In the genomic region with DNA sequence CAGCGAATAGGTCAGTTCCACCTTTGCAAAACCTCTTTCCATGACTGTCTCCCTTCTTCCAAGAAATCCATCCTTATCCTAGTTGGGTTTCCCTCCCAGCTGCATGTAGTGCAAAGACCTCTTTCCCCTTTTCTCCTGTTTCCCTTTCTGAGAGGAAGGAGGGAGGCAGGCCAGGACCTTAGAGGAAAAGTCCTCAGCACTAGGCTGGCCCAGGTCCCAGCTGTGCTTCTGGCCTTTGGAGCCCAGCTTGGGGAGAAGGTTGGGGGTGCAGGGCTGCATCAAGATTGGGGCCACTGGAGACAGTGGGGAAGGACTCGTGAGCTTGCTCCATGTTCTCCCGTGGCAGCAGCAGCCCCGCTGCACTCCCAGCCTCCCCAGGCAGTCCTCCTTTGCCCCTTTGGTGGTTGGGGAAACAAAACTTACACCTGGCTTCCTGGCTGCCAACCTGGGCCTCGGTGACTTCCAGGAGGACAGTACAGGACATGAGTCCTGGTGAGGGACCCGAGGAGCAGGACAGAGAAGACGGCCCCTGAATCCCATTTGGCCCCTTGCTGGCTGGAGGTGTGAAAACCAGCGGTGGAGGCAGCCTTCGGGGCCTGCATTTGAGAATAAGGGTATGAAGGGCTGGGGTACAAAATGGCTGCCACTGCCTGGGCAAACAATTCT, we compare ENCODE assay signal across 1 cellular context.
TF ChIP-seq lines count a peak whose summit lies in the region.

No MANE protein-coding gene starts in this region.

TF ChIP-seq in HepG2, 621 proteins besides CTCF, POLR2A, EP300 and RAD21 (continued from another document and continues in another):
- TF ChIP-seq, protein P1, sequence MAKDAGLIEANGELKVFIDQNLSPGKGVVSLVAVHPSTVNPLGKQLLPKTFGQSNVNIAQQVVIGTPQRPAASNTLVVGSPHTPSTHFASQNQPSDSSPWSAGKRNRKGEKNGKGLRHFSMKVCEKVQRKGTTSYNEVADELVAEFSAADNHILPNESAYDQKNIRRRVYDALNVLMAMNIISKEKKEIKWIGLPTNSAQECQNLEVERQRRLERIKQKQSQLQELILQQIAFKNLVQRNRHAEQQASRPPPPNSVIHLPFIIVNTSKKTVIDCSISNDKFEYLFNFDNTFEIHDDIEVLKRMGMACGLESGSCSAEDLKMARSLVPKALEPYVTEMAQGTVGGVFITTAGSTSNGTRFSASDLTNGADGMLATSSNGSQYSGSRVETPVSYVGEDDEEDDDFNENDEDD (CRISPR knock-in tag; IDR thresholded peaks at IDR 0.05; ENCODE audit: borderline replicate concordance): no peak
- TF ChIP-seq, protein P2, sequence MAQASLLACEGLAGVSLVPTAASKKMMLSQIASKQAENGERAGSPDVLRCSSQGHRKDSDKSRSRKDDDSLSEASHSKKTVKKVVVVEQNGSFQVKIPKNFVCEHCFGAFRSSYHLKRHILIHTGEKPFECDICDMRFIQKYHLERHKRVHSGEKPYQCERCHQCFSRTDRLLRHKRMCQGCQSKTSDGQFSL (CRISPR knock-in tag; IDR thresholded peaks at IDR 0.05): no peak; the same call in 1 of the 2 replicates
- TF ChIP-seq, protein P3, sequence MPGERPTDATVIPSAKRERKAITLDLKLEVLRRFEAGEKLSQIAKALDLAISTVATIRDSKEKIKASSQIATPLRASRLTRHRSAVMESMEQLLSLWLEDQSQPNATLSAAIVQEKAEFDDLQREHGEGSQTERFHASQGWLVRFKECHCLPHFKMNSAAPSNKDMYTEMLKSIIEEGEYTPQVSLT (CRISPR knock-in tag; IDR thresholded peaks at IDR 0.05; ENCODE audit: borderline replicate concordance, low read depth): no peak
- no peak for TF ChIP-seq ZNF34 (CRISPR knock-in tag; IDR thresholded peaks at IDR 0.05; ENCODE audit: borderline replicate concordance)
- TF ChIP-seq, protein P4, sequence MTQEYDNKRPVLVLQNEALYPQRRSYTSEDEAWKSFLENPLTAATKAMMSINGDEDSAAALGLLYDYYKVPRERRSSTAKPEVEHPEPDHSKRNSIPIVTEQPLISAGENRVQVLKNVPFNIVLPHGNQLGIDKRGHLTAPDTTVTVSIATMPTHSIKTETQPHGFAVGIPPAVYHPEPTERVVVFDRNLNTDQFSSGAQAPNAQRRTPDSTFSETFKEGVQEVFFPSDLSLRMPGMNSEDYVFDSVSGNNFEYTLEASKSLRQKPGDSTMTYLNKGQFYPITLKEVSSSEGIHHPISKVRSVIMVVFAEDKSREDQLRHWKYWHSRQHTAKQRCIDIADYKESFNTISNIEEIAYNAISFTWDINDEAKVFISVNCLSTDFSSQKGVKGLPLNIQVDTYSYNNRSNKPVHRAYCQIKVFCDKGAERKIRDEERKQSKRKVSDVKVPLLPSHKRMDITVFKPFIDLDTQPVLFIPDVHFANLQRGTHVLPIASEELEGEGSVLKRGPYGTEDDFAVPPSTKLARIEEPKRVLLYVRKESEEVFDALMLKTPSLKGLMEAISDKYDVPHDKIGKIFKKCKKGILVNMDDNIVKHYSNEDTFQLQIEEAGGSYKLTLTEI (CRISPR knock-in tag; conservative IDR thresholded peaks at IDR 0.05): no peak
- TF ChIP-seq, protein P5, sequence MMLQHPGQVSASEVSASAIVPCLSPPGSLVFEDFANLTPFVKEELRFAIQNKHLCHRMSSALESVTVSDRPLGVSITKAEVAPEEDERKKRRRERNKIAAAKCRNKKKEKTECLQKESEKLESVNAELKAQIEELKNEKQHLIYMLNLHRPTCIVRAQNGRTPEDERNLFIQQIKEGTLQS (CRISPR knock-in tag; IDR thresholded peaks at IDR 0.05): no peak; the same call in 1 of the 2 replicates
- TF ChIP-seq ZNF441 (CRISPR knock-in tag; IDR thresholded peaks at IDR 0.05; ENCODE audit: borderline replicate concordance): no peak; the same call in 1 of the 2 replicates
- no peak for TF ChIP-seq RAD51 (IDR thresholded peaks at IDR 0.05; ENCODE audit: borderline replicate concordance)
- TF ChIP-seq ZMYM3 (CRISPR knock-in tag; IDR thresholded peaks at IDR 0.05): no peak
- no peak for TF ChIP-seq ZNF296 (CRISPR knock-in tag; conservative IDR thresholded peaks at IDR 0.05)
- TF ChIP-seq ELF3 (CRISPR knock-in tag; IDR thresholded peaks at IDR 0.05): no peak
- peak; percentile 96 for TF ChIP-seq CC2D1A (CRISPR knock-in tag; IDR thresholded peaks at IDR 0.05)
- no peak for TF ChIP-seq ZNF777 (CRISPR knock-in tag; IDR thresholded peaks at IDR 0.05)
- no peak for TF ChIP-seq IRF2 (CRISPR knock-in tag; IDR thresholded peaks at IDR 0.05)
- TF ChIP-seq MBD4 (IDR thresholded peaks at IDR 0.05; ENCODE audit: borderline replicate concordance, low read length): no peak
- TF ChIP-seq, protein P6, sequence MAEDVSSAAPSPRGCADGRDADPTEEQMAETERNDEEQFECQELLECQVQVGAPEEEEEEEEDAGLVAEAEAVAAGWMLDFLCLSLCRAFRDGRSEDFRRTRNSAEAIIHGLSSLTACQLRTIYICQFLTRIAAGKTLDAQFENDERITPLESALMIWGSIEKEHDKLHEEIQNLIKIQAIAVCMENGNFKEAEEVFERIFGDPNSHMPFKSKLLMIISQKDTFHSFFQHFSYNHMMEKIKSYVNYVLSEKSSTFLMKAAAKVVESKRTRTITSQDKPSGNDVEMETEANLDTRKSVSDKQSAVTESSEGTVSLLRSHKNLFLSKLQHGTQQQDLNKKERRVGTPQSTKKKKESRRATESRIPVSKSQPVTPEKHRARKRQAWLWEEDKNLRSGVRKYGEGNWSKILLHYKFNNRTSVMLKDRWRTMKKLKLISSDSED (CRISPR knock-in tag; IDR thresholded peaks at IDR 0.05): no peak
- TF ChIP-seq ZNF570 (CRISPR knock-in tag; IDR thresholded peaks at IDR 0.05; ENCODE audit: borderline replicate concordance): no peak
- TF ChIP-seq ZNF7 (CRISPR knock-in tag; IDR thresholded peaks at IDR 0.05): no peak
- no peak for TF ChIP-seq ZSCAN21 (CRISPR knock-in tag; IDR thresholded peaks at IDR 0.05; ENCODE audit: borderline replicate concordance)
- TF ChIP-seq ZNF773 (CRISPR knock-in tag; IDR thresholded peaks at IDR 0.05; ENCODE audit: borderline replicate concordance): no peak
- no peak for TF ChIP-seq GABPB1 (CRISPR knock-in tag; IDR thresholded peaks at IDR 0.05)
- TF ChIP-seq, protein P7, sequence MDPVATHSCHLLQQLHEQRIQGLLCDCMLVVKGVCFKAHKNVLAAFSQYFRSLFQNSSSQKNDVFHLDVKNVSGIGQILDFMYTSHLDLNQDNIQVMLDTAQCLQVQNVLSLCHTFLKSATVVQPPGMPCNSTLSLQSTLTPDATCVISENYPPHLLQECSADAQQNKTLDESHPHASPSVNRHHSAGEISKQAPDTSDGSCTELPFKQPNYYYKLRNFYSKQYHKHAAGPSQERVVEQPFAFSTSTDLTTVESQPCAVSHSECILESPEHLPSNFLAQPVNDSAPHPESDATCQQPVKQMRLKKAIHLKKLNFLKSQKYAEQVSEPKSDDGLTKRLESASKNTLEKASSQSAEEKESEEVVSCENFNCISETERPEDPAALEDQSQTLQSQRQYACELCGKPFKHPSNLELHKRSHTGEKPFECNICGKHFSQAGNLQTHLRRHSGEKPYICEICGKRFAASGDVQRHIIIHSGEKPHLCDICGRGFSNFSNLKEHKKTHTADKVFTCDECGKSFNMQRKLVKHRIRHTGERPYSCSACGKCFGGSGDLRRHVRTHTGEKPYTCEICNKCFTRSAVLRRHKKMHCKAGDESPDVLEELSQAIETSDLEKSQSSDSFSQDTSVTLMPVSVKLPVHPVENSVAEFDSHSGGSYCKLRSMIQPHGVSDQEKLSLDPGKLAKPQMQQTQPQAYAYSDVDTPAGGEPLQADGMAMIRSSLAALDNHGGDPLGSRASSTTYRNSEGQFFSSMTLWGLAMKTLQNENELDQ (CRISPR knock-in tag; IDR thresholded peaks at IDR 0.05; ENCODE audit: borderline replicate concordance): no peak
- TF ChIP-seq, protein P8, sequence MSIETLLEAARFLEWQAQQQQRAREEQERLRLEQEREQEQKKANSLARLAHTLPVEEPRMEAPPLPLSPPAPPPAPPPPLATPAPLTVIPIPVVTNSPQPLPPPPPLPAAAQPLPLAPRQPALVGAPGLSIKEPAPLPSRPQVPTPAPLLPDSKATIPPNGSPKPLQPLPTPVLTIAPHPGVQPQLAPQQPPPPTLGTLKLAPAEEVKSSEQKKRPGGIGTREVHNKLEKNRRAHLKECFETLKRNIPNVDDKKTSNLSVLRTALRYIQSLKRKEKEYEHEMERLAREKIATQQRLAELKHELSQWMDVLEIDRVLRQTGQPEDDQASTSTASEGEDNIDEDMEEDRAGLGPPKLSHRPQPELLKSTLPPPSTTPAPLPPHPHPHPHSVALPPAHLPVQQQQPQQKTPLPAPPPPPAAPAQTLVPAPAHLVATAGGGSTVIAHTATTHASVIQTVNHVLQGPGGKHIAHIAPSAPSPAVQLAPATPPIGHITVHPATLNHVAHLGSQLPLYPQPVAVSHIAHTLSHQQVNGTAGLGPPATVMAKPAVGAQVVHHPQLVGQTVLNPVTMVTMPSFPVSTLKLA (IDR thresholded peaks at IDR 0.05): no peak
- no peak for TF ChIP-seq HDAC6 (IDR thresholded peaks at IDR 0.05; ENCODE audit: low read depth, low read length)
- no peak for TF ChIP-seq ZNF234 (CRISPR knock-in tag; conservative IDR thresholded peaks at IDR 0.05)
- TF ChIP-seq ZNF83 (CRISPR knock-in tag; IDR thresholded peaks at IDR 0.05; ENCODE audit: borderline replicate concordance): no peak
- TF ChIP-seq KAT2B (IDR thresholded peaks at IDR 0.05; ENCODE audit: borderline replicate concordance, low read depth, low read length): no peak
- TF ChIP-seq, protein P9, sequence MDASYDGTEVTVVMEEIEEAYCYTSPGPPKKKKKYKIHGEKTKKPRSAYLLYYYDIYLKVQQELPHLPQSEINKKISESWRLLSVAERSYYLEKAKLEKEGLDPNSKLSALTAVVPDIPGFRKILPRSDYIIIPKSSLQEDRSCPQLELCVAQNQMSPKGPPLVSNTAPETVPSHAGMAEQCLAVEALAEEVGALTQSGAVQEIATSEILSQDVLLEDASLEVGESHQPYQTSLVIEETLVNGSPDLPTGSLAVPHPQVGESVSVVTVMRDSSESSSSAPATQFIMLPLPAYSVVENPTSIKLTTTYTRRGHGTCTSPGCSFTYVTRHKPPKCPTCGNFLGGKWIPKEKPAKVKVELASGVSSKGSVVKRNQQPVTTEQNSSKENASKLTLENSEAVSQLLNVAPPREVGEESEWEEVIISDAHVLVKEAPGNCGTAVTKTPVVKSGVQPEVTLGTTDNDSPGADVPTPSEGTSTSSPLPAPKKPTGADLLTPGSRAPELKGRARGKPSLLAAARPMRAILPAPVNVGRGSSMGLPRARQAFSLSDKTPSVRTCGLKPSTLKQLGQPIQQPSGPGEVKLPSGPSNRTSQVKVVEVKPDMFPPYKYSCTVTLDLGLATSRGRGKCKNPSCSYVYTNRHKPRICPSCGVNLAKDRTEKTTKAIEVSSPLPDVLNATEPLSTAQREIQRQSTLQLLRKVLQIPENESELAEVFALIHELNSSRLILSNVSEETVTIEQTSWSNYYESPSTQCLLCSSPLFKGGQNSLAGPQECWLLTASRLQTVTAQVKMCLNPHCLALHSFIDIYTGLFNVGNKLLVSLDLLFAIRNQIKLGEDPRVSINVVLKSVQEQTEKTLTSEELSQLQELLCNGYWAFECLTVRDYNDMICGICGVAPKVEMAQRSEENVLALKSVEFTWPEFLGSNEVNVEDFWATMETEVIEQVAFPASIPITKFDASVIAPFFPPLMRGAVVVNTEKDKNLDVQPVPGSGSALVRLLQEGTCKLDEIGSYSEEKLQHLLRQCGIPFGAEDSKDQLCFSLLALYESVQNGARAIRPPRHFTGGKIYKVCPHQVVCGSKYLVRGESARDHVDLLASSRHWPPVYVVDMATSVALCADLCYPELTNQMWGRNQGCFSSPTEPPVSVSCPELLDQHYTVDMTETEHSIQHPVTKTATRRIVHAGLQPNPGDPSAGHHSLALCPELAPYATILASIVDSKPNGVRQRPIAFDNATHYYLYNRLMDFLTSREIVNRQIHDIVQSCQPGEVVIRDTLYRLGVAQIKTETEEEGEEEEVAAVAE (CRISPR knock-in tag; IDR thresholded peaks at IDR 0.05; ENCODE audit: borderline replicate concordance): no peak
- peak; percentile 55; the same call in 1 of the 2 replicates for TF ChIP-seq BRD4 (CRISPR knock-in tag; IDR thresholded peaks at IDR 0.05)
- no peak for TF ChIP-seq SRSF9 (IDR thresholded peaks at IDR 0.05; ENCODE audit: borderline replicate concordance, insufficient read depth, low read depth, low read length, poor library complexity, severe bottlenecking)
- TF ChIP-seq ZNF432 (CRISPR knock-in tag; IDR thresholded peaks at IDR 0.05; ENCODE audit: borderline replicate concordance): no peak
- TF ChIP-seq MEIS2 (CRISPR knock-in tag; IDR thresholded peaks at IDR 0.05): peak; percentile 15; the same call in 1 of the 2 replicates
- TF ChIP-seq HNRNPH1 (optimal IDR thresholded peaks at IDR 0.05; ENCODE audit: low read depth, low read length): no peak
- TF ChIP-seq ZNF629 (CRISPR knock-in tag; conservative IDR thresholded peaks at IDR 0.05): no peak
- TF ChIP-seq SNAPC2 (CRISPR knock-in tag; IDR thresholded peaks at IDR 0.05): no peak
- no peak for TF ChIP-seq DNMT3B (CRISPR knock-in tag; conservative IDR thresholded peaks at IDR 0.05)
- TF ChIP-seq RFX5 (IDR thresholded peaks at IDR 0.05; ENCODE audit: low read depth, low read length): no peak
- TF ChIP-seq, protein P10, sequence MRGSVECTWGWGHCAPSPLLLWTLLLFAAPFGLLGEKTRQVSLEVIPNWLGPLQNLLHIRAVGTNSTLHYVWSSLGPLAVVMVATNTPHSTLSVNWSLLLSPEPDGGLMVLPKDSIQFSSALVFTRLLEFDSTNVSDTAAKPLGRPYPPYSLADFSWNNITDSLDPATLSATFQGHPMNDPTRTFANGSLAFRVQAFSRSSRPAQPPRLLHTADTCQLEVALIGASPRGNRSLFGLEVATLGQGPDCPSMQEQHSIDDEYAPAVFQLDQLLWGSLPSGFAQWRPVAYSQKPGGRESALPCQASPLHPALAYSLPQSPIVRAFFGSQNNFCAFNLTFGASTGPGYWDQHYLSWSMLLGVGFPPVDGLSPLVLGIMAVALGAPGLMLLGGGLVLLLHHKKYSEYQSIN (CRISPR knock-in tag; IDR thresholded peaks at IDR 0.05; ENCODE audit: borderline replicate concordance): no peak
- TF ChIP-seq MBNL3 (CRISPR knock-in tag; conservative IDR thresholded peaks at IDR 0.05): no peak
- no peak for TF ChIP-seq NFE2L1 (CRISPR knock-in tag; IDR thresholded peaks at IDR 0.05; ENCODE audit: borderline replicate concordance)
- TF ChIP-seq, protein P11, sequence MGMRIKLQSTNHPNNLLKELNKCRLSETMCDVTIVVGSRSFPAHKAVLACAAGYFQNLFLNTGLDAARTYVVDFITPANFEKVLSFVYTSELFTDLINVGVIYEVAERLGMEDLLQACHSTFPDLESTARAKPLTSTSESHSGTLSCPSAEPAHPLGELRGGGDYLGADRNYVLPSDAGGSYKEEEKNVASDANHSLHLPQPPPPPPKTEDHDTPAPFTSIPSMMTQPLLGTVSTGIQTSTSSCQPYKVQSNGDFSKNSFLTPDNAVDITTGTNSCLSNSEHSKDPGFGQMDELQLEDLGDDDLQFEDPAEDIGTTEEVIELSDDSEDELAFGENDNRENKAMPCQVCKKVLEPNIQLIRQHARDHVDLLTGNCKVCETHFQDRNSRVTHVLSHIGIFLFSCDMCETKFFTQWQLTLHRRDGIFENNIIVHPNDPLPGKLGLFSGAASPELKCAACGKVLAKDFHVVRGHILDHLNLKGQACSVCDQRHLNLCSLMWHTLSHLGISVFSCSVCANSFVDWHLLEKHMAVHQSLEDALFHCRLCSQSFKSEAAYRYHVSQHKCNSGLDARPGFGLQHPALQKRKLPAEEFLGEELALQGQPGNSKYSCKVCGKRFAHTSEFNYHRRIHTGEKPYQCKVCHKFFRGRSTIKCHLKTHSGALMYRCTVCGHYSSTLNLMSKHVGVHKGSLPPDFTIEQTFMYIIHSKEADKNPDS (CRISPR knock-in tag; IDR thresholded peaks at IDR 0.05): 0 out of 2 replicates have a peak, but pooled peaks have one; percentile 30
